9 cellular contexts compared by ENCODE assay signal in the genomic region with DNA sequence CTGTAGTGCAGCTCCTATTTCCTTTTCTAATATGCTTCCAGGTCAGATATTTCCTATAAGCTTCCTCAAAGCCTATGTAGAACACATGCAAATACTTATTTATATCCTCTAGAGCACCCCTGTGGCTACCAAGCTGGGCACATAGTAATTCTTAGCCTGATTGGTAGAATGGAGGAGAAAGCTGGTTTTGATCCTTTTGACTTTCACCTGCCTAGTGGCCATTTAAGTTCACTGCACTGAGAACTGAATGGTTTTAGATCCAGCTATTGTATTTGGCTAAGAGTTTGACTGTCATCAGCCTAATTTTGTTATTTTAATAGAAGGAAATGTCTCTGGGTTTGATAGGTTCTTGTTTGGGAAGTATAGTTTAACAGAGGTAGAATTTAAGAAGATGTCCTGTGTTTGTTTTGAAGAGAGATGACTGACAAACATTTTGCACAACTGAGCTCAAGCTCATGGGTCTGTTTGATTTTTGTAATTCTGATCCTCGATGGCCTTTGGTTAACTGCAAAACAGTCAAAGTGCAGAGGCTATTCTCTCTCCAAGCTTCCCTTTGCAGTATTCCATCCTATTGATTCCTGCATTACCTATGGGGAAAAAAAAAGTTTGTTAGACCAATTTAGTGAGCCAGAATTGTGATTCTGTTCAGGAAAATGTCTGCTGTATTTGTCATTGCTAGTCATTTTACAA.
DNase-seq lines count a peak whose midpoint lies in the region; ATAC-seq and TF ChIP-seq lines count a peak whose summit lies in the region.
"Had no signal": no experiment of that assay in that cellular context is flagged by ENCODE, and none has a peak within 500 bp of the region (broad histone marks: within the 10 kb centered on the region; RNA-seq: fewer than 3 reads in every experiment).

No MANE protein-coding gene starts in this region.

- TF ChIP-seq CTCF in astrocyte of the spinal cord (IDR thresholded peaks at IDR 0.05; ENCODE audit: low read depth, low read length) (peak; percentile 32), osteocyte (IDR thresholded peaks at IDR 0.05) (peak; percentile 37)

- no peaks in the 10 kb centered on the region for H3K9me3 Mint-ChIP-seq in osteocyte (ENCODE audit: unreplicated experiment)

- no peaks in the 10 kb centered on the region for H3K36me3 Mint-ChIP-seq in osteocyte (ENCODE audit: unreplicated experiment)

- in situ Hi-C loops in astrocyte of the spinal cord (cut with HindIII; ENCODE audit: low sequenced_read_pairs) = no loop called here

- H3K4me1 Mint-ChIP-seq in osteocyte (ENCODE audit: unreplicated experiment) = peaks cover 7% of the 10 kb centered on the region

- H3K27ac Mint-ChIP-seq in osteocyte (ENCODE audit: unreplicated experiment) = no peak overlapping the region

- H3K4me3 ChIP-seq in astrocyte of the spinal cord (ENCODE audit: low read depth, low read length) = no peak overlapping the region
- H3K4me3 ChIP-seq: SK-N-MC had no signal

- no peak overlapping the region for H3K4me3 Mint-ChIP-seq in osteocyte (ENCODE audit: unreplicated experiment)

- peaks cover 21% of the 10 kb centered on the region for H3K27me3 Mint-ChIP-seq in osteocyte (ENCODE audit: unreplicated experiment)

- DNase-seq in NCI-H1105 treated with DMSO at 0.1 percent for 48 hours (lab: John Stamatoyannopoulos, UW) (peak; percentile 4), NCI-H1105 (lab: John Stamatoyannopoulos, UW) (no peak), astrocyte of the spinal cord (ENCODE audit: low read depth, low spot score) (no peak), osteocyte (ENCODE audit: extremely low spot score, unreplicated experiment) (no peak)
- no peak for DNase-seq in activated effector memory CD4-positive, alpha-beta T cell treated with Interleukin-2 at 50 U/mL for 16 hours
- no peak for DNase-seq in central memory CD4-positive, alpha-beta T cell
- no peak for DNase-seq in activated CD4-positive, alpha-beta T cell treated with anti-CD3 and anti-CD28 coated beads for 1 hour

- peak; percentile 41 for ATAC-seq in HG03432 (IDR thresholded peaks at IDR 0.05; ENCODE audit: unreplicated experiment)
